Comparison of ENCODE assay signal across 8 cellular contexts in genomic region chr13:102580552-102581169, GRCh38. TPM values are rescaled to one million over a fixed set of nuclear protein-coding genes. Genes with fewer than 3 reads are reported as not detected.
A peak's percentile ranks its signal among the peaks of the same experiment; 100 is the strongest.
DNase-seq lines count a peak whose midpoint lies in the region; ATAC-seq, FAIRE-seq and TF ChIP-seq lines count a peak whose summit lies in the region.

No MANE protein-coding gene starts in this region.

- no peaks in the 10 kb centered on the region for H3K36me3 Mint-ChIP-seq in activated T-helper 1 cell treated with anti-CD3 and anti-CD28 coated beads, Interleukin-12 subunit alpha, Interleukin-12 subunit beta, Interleukin-2, Interleukin-4 antibody, amounts not matched to agents 30 ng/mL and 10 ng/mL and 1 ng/mL, durations not matched to agents 14 hours and 24 hours and 36 hours (ENCODE audit: low read depth)

- H3K27me3 ChIP-seq in prostate gland (replicated peaks; ENCODE audit: insufficient read depth): no peaks in the 10 kb centered on the region

- peaks cover 14% of the 10 kb centered on the region for H3K4me1 Mint-ChIP-seq in activated T-helper 1 cell treated with anti-CD3 and anti-CD28 coated beads, Interleukin-12 subunit alpha, Interleukin-12 subunit beta, Interleukin-2, Interleukin-4 antibody, amounts not matched to agents 30 ng/mL and 10 ng/mL and 1 ng/mL, durations not matched to agents 14 hours and 24 hours and 36 hours (ENCODE audit: low read depth)

- FAIRE-seq in D721Med (lab: Jason Lieb, UNC): peak; percentile 85

- H3K4me3 ChIP-seq in prostate gland: no peak overlapping the region

- TF ChIP-seq CTCF in D721Med (IDR thresholded peaks at IDR 0.05; ENCODE audit: insufficient read depth, missing control alignments) (peak; percentile 88), prostate gland (IDR thresholded peaks at IDR 0.05) (peak; percentile 39 to 71 (median 66))

- WGBS in prostate gland: 3% methylated on average over 5 of the region's 5 CpGs

- H3K4me3 Mint-ChIP-seq in activated T-helper 1 cell treated with anti-CD3 and anti-CD28 coated beads, Interleukin-12 subunit alpha, Interleukin-12 subunit beta, Interleukin-2, Interleukin-4 antibody, amounts not matched to agents 30 ng/mL and 10 ng/mL and 1 ng/mL, durations not matched to agents 14 hours and 24 hours and 36 hours: no peak overlapping the region

- no peak overlapping the region for H3K27ac ChIP-seq in prostate gland

- H3K9me3 ChIP-seq in prostate gland: no peaks in the 10 kb centered on the region

- H3K36me3 ChIP-seq in prostate gland: no peaks in the 10 kb centered on the region

- intact Hi-C loops in activated T-helper 1 cell treated with anti-CD3 and anti-CD28 coated beads, Interleukin-12 subunit alpha, Interleukin-12 subunit beta, Interleukin-2, Interleukin-4 antibody, amounts not matched to agents 30 ng/mL and 10 ng/mL and 1 ng/mL, durations not matched to agents 14 hours and 24 hours and 36 hours (cut with micrococcal nuclease): loop anchor here (1.0 to 2.0 kb wide), 2 partner anchors 144 to 266 kb away; partner anchors contain the start of gene ERCC5
- intact Hi-C loops in Right ventricle myocardium superior (cut with DNase I): loop anchor here (5.0 kb wide), 1 partner anchor 267 kb away; the partner anchor contains the start of gene ERCC5
- intact Hi-C loops in prostate gland (cut with DNase I): loop anchor here (5.0 kb wide), 1 partner anchor 267 kb away; the partner anchor contains the start of gene ERCC5

- peaks cover 7% of the 10 kb centered on the region for H3K27me3 Mint-ChIP-seq in activated T-helper 1 cell treated with anti-CD3 and anti-CD28 coated beads, Interleukin-12 subunit alpha, Interleukin-12 subunit beta, Interleukin-2, Interleukin-4 antibody, amounts not matched to agents 30 ng/mL and 10 ng/mL and 1 ng/mL, durations not matched to agents 14 hours and 24 hours and 36 hours (ENCODE audit: insufficient read depth)

- H3K4me1 ChIP-seq in prostate gland (replicated peaks): no peaks in the 10 kb centered on the region

- no peaks in the 10 kb centered on the region for H3K9me3 Mint-ChIP-seq in activated T-helper 1 cell treated with anti-CD3 and anti-CD28 coated beads, Interleukin-12 subunit alpha, Interleukin-12 subunit beta, Interleukin-2, Interleukin-4 antibody, amounts not matched to agents 30 ng/mL and 10 ng/mL and 1 ng/mL, durations not matched to agents 14 hours and 24 hours and 36 hours

- no peak for TF ChIP-seq POLR2A in prostate gland (IDR thresholded peaks at IDR 0.05)

- DNase-seq in D721Med (ENCODE audit: insufficient read length, low spot score): no peak
- peak; percentile 79 for DNase-seq in NCI-H345 treated with DMSO at 0.1 percent for 48 hours (lab: John Stamatoyannopoulos, UW; ENCODE audit: unreplicated experiment)
- DNase-seq in activated T-helper 1 cell treated with anti-CD3 and anti-CD28 coated beads, Interleukin-12 subunit alpha, Interleukin-12 subunit beta, Interleukin-2, Interleukin-4 antibody, amounts not matched to agents 30 ng/mL and 10 ng/mL and 1 ng/mL, durations not matched to agents 14 hours and 24 hours and 36 hours (ENCODE audit: low spot score): peak; percentile 22
- DNase-seq in Right ventricle myocardium superior: no peak
- DNase-seq in prostate gland (ENCODE audit: low spot score): peak; percentile 49
- DNase-seq in stimulated activated CD8-positive, alpha-beta memory T cell treated with anti-CD3 and anti-CD28 coated beads, Interleukin-4, amount 100 ng/mL, for 48 hours: no peak

- ATAC-seq in GM18873 (IDR thresholded peaks at IDR 0.05; ENCODE audit: low FRiP score, unreplicated experiment) (peak; percentile 66), HG03159 (IDR thresholded peaks at IDR 0.05; ENCODE audit: unreplicated experiment) (peak; percentile 67), Right ventricle myocardium superior (ENCODE audit: poor library complexity) (peak; percentile 78)

- H3K27ac Mint-ChIP-seq in activated T-helper 1 cell treated with anti-CD3 and anti-CD28 coated beads, Interleukin-12 subunit alpha, Interleukin-12 subunit beta, Interleukin-2, Interleukin-4 antibody, amounts not matched to agents 30 ng/mL and 10 ng/mL and 1 ng/mL, durations not matched to agents 14 hours and 24 hours and 36 hours: no peak overlapping the region

RNA-seq across cellular contexts. Expression of gene TPP2, which starts 16.1 kb away (rescaled TPM):
- 77.0 and 78.9 TPM in 2 replicates for total RNA-seq in activated T-helper 1 cell treated with anti-CD3 and anti-CD28 coated beads, Interleukin-12 subunit alpha, Interleukin-12 subunit beta, Interleukin-2, Interleukin-4 antibody, amounts not matched to agents 30 ng/mL and 10 ng/mL and 1 ng/mL, durations not matched to agents 14 hours and 24 hours and 36 hours
- total RNA-seq in Right ventricle myocardium superior (29.3 TPM), prostate gland (10 to 100 TPM; 31.4 to 31.8 TPM)

Comparison
In these comparisons a context has a peak if more than half of its experiments do, and no peak if none do; other contexts are left out.
1. DNase-seq: peak in NCI-H345 treated with DMSO at 0.1 percent for 48 hours (single experiment), activated T-helper 1 cell treated with anti-CD3 and anti-CD28 coated beads, Interleukin-12 subunit alpha, Interleukin-12 subunit beta, Interleukin-2, Interleukin-4 antibody, amounts not matched to agents 30 ng/mL and 10 ng/mL and 1 ng/mL, durations not matched to agents 14 hours and 24 hours and 36 hours (single experiment) and prostate gland (single experiment); none in D721Med (single experiment), Right ventricle myocardium superior (single experiment) and stimulated activated CD8-positive, alpha-beta memory T cell treated with anti-CD3 and anti-CD28 coated beads, Interleukin-4, amount 100 ng/mL, for 48 hours (single experiment).
2. Peak in every context shown above with its lines, with median percentiles within 50 percentile points of each other: ATAC-seq.